Comparison of ENCODE assay signal across 1 cellular context in genomic region chrX:23803931-23804381, GRCh38.
A peak's percentile ranks its signal among the peaks of the same experiment; 100 is the strongest.
TF ChIP-seq lines count a peak whose summit lies in the region.

No MANE protein-coding gene starts in this region.

TF ChIP-seq in A549, 52 proteins besides CTCF, POLR2A, EP300 and RAD21 (continued from another document):
- TF ChIP-seq BCL3 (IDR thresholded peaks at IDR 0.05) (peak; percentile 64; the same call in 2 of the 3 replicates), USF2 (IDR thresholded peaks at IDR 0.05) (no peak), ZFP36 (IDR thresholded peaks at IDR 0.05; ENCODE audit: borderline replicate concordance, partially characterized antibody) (no peak), SMC3 (IDR thresholded peaks at IDR 0.05) (peak; percentile 18; the same call in 1 of the 3 replicates), GATA3 (IDR thresholded peaks at IDR 0.05; ENCODE audit: borderline replicate concordance) (peak; percentile 82), JUN (IDR thresholded peaks at IDR 0.05) (peak; percentile 84 to 91; a peak in 3 of 5 replicates), BHLHE40 (IDR thresholded peaks at IDR 0.05; ENCODE audit: low read depth, low read length) (no peak)
